ENCODE assay signal across 22 cellular contexts in genomic region chr14:96187216-96188050, GRCh38. TPM values are rescaled to one million over a fixed set of nuclear protein-coding genes. Genes with fewer than 3 reads are reported as not detected.
DNase-seq lines count a peak whose midpoint lies in the region; TF ChIP-seq lines count a peak whose summit lies in the region.
"Had no signal": no experiment of that assay in that cellular context is flagged by ENCODE, and none has a peak within 500 bp of the region (broad histone marks: within the 10 kb centered on the region; RNA-seq: fewer than 3 reads in every experiment).

No MANE protein-coding gene starts in this region.

- H3K9me3 ChIP-seq in HEK293 (ENCODE audit: control insufficient read depth, insufficient read depth, low read depth, low read length) (no peaks in the 10 kb centered on the region), adipocyte (ENCODE audit: control insufficient read depth, low read length) (no peaks in the 10 kb centered on the region), HAP-1 (no peaks in the 10 kb centered on the region)
- H3K9me3 ChIP-seq: SK-N-SH had no signal

- DNase-seq in A172 (ENCODE audit: low spot score) (peak; percentile 31), adipocyte (ENCODE audit: low read depth) (peak; percentile 6), choroid plexus epithelial cell (ENCODE audit: low read depth) (peak; percentile 45), SHP77 treated with DMSO at 0.1 percent for 48 hours (lab: John Stamatoyannopoulos, UW) (no peak), SIG-M5 (lab: John Stamatoyannopoulos, UW) (no peak), HAP-1 (ENCODE audit: low spot score in 2 of 2) (no peak)
- DNase-seq: 8988T, DMS53, GF-D8, H9, KBM-7, NCI-H1092, NCI-H1436, NCI-H2029 treated with DMSO at 0.1 percent for 48 hours, NCI-H345, NCI-H524, NCI-H82, OCI-M1, SK-N-SH had no signal

- POLR2A ChIA-PET in HEK293 (lab: Yijun Ruan, JAX): no interaction called here

- H3K36me3 ChIP-seq in HEK293 (ENCODE audit: control insufficient read depth in 2 of 2, insufficient read depth in 1 of 2, low read length in 2 of 2): no peaks in the 10 kb centered on the region
- no peaks in the 10 kb centered on the region for H3K36me3 ChIP-seq in adipocyte (ENCODE audit: control insufficient read depth, insufficient read depth, low read length, severe bottlenecking)
- no peaks in the 10 kb centered on the region for H3K36me3 ChIP-seq in HAP-1 (replicated peaks)

- in situ Hi-C loops in HAP-1 (cut with MboI; ENCODE audit: low sequenced_read_pairs): no loop called here

- no peaks in the 10 kb centered on the region for H3K4me1 ChIP-seq in HEK293 (ENCODE audit: control insufficient read depth, insufficient read depth, low read length)
- peaks cover 3% of the 10 kb centered on the region for H3K4me1 ChIP-seq in adipocyte (ENCODE audit: control insufficient read depth, insufficient read depth, low read length)
- H3K4me1 ChIP-seq in HAP-1: peaks cover 13% of the 10 kb centered on the region

- TF ChIP-seq CTCF in HEK293 (tag by site-specific recombination; IDR thresholded peaks at IDR 0.05) (no peak), choroid plexus epithelial cell (conservative IDR thresholded peaks at IDR 0.05; ENCODE audit: low read depth, low read length) (no peak)

- H3K4me3 ChIP-seq in HEK293 (ENCODE audit: low read depth, low read length): no peak overlapping the region
- H3K4me3 ChIP-seq in adipocyte (ENCODE audit: low read length): no peak overlapping the region
- no peak overlapping the region for H3K4me3 ChIP-seq in choroid plexus epithelial cell (ENCODE audit: low read depth, low read length)
- no peak overlapping the region for H3K4me3 ChIP-seq in HAP-1

- no peak overlapping the region for H3K27ac ChIP-seq in HEK293 (ENCODE audit: extremely low read depth, low read depth, low read length)
- H3K27ac ChIP-seq: HL-60 had no signal

- no peak overlapping the region for H3K9ac ChIP-seq in adipocyte (ENCODE audit: low read length)
- H3K9ac ChIP-seq: SK-N-SH had no signal

- CTCF ChIA-PET in HEK293 (lab: Yijun Ruan, JAX): no interaction called here

- H3K27me3 ChIP-seq in adipocyte (replicated peaks; ENCODE audit: control insufficient read depth, insufficient read depth, low read length) (no peaks in the 10 kb centered on the region), HAP-1 (ENCODE audit: low read depth) (peaks cover 71% of the 10 kb centered on the region)

TF ChIP-seq in HEK293, 187 proteins besides CTCF, POLR2A, EP300 and RAD21:
- TF ChIP-seq PBX3 (CRISPR knock-in tag; IDR thresholded peaks at IDR 0.05) (no peak), ZIC2 (tag by site-specific recombination; IDR thresholded peaks at IDR 0.05) (peak; percentile 35)

RNA-seq across cellular contexts. Expression of gene BDKRB2, which starts 17.2 kb away (rescaled TPM):
- 0.89 and 0.93 TPM in 2 replicates for total RNA-seq in A172 (2014; rRNA removed; shearing (Covaris generic))
- total RNA-seq: HepG2 had no signal

Comparison
In these comparisons a context has a peak if more than half of its experiments do, and no peak if none do; other contexts are left out.
1. DNase-seq: peak in A172 (single experiment), adipocyte (single experiment) and choroid plexus epithelial cell (single experiment); none in SHP77 treated with DMSO at 0.1 percent for 48 hours (single experiment), SIG-M5 (single experiment) and HAP-1 (0 of 2).